Comparison of ENCODE assay signal across 24 cellular contexts in the genomic region with DNA sequence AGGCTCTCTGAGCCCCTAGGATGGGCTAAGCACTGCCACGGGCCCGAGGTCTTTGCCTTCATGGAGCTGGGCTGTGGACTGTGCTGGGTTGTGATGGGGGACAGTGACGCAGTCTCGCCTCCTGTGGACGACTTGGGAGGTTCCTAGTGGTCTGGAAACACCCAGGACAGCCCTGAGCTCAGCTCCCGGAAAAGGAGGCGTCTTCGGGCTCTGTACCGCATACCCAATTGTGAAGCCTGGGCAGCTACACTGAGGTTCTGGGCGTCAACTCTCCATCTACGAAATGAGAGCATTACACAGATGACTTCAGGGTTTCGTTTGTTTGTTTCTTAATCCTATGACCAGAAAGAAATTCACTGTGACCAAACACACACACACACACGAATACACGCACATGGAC.
"Had no signal": no experiment of that assay in that cellular context is flagged by ENCODE, and none has a peak within 500 bp of the region (broad histone marks: within the 10 kb centered on the region; RNA-seq: fewer than 3 reads in every experiment).

No MANE protein-coding gene starts in this region.

- H3K27ac Mint-ChIP-seq: memory B cell; natural killer cell treated with Interleukin-12 subunit alpha and Interleukin-12 subunit beta and Interleukin-15 and Interleukin-18, amount 100 ng/mL, for 72 hours; neural progenitor cell; stimulated activated memory B cell treated with anti-CD40 and anti-IgM and Interleukin-4, amounts not matched to agents 10 μg/mL and 1 μg/mL and 100 μg/mL, for 72 hours; stimulated activated naive CD8-positive, alpha-beta T cell treated with anti-CD3 and anti-CD28 coated beads, Interleukin-15, Interleukin-2, amounts not matched to agents 100 ng/mL and 50 ng/mL, for 24 hours had no signal

- H3K4me1 Mint-ChIP-seq: neural progenitor cell had no signal

- H3K27me3 Mint-ChIP-seq: natural killer cell treated with Interleukin-12 subunit alpha and Interleukin-12 subunit beta and Interleukin-15 and Interleukin-18, amount 100 ng/mL, for 72 hours; stimulated activated memory B cell treated with anti-CD40 and anti-IgM and Interleukin-4, amounts not matched to agents 10 μg/mL and 1 μg/mL and 100 μg/mL, for 72 hours; stimulated activated naive CD8-positive, alpha-beta T cell treated with anti-CD3 and anti-CD28 coated beads, Interleukin-15, Interleukin-2, amounts not matched to agents 100 ng/mL and 50 ng/mL, for 24 hours had no signal

- DNase-seq: effector memory CD4-positive, alpha-beta T cell; foreskin fibroblast; glutamatergic neuron; islet precursor cell; left ventricle myocardium inferior; lower lobe of right lung; midbrain; spleen; stimulated activated CD4-positive, alpha-beta T cell treated with anti-CD3 and anti-CD28 coated beads, Interleukin-15, amount 100 ng/mL, for 24 hours; stimulated activated CD4-positive, alpha-beta T cell treated with anti-CD3 and anti-CD28 coated beads, Interleukin-1b, Interleukin-23, amount 100 ng/mL, for 48 hours; stimulated activated CD4-positive, alpha-beta T cell treated with anti-CD3 and anti-CD28 coated beads, Interleukin-4, amount 100 ng/mL, for 24 hours; tibial artery; upper lobe of left lung; uterus had no signal

- H3K4me3 Mint-ChIP-seq: memory B cell; natural killer cell treated with Interleukin-12 subunit alpha and Interleukin-12 subunit beta and Interleukin-15 and Interleukin-18, amount 100 ng/mL, for 72 hours; neural progenitor cell; stimulated activated memory B cell treated with anti-CD40 and anti-IgM and Interleukin-4, amounts not matched to agents 10 μg/mL and 1 μg/mL and 100 μg/mL, for 72 hours; stimulated activated naive CD8-positive, alpha-beta T cell treated with anti-CD3 and anti-CD28 coated beads, Interleukin-15, Interleukin-2, amounts not matched to agents 100 ng/mL and 50 ng/mL, for 24 hours had no signal

- H3K4me2 ChIP-seq: neural progenitor cell had no signal

- H3K9ac ChIP-seq: neural progenitor cell, parathyroid adenoma had no signal

- ATAC-seq: esophagus mucosa; gastroesophageal sphincter; lower lobe of right lung; natural killer cell treated with Interleukin-12 subunit alpha and Interleukin-12 subunit beta and Interleukin-15 and Interleukin-18, amount 100 ng/mL, for 72 hours; sciatic nerve; stimulated activated memory B cell treated with anti-CD40 and anti-IgM and Interleukin-4, amounts not matched to agents 10 μg/mL and 1 μg/mL and 100 μg/mL, for 72 hours had no signal

- H3K27ac ChIP-seq: gastroesophageal sphincter, left ventricle myocardium inferior, lower lobe of right lung, neural progenitor cell, parathyroid adenoma, prostate gland, spleen, tibial artery, upper lobe of left lung, uterus had no signal

- H3K9me3 Mint-ChIP-seq: memory B cell; natural killer cell treated with Interleukin-12 subunit alpha and Interleukin-12 subunit beta and Interleukin-15 and Interleukin-18, amount 100 ng/mL, for 72 hours; neural progenitor cell; stimulated activated memory B cell treated with anti-CD40 and anti-IgM and Interleukin-4, amounts not matched to agents 10 μg/mL and 1 μg/mL and 100 μg/mL, for 72 hours; stimulated activated naive CD8-positive, alpha-beta T cell treated with anti-CD3 and anti-CD28 coated beads, Interleukin-15, Interleukin-2, amounts not matched to agents 100 ng/mL and 50 ng/mL, for 24 hours had no signal

- H3K9me3 ChIP-seq: gastroesophageal sphincter, left ventricle myocardium inferior, lower lobe of right lung, prostate gland, spleen, tibial artery, upper lobe of left lung, uterus had no signal

- H3K79me2 ChIP-seq: parathyroid adenoma had no signal

- H3K27me3 ChIP-seq: gastroesophageal sphincter, neural progenitor cell, spleen, tibial artery, upper lobe of left lung, uterus had no signal

- H2AFZ ChIP-seq: neural progenitor cell, parathyroid adenoma had no signal

- H3K36me3 Mint-ChIP-seq: memory B cell; natural killer cell treated with Interleukin-12 subunit alpha and Interleukin-12 subunit beta and Interleukin-15 and Interleukin-18, amount 100 ng/mL, for 72 hours; neural progenitor cell; stimulated activated memory B cell treated with anti-CD40 and anti-IgM and Interleukin-4, amounts not matched to agents 10 μg/mL and 1 μg/mL and 100 μg/mL, for 72 hours had no signal

- H3K4me1 ChIP-seq: gastroesophageal sphincter, left ventricle myocardium inferior, lower lobe of right lung, parathyroid adenoma, prostate gland, spleen, tibial artery, upper lobe of left lung, uterus had no signal

- H3K4me3 ChIP-seq: gastroesophageal sphincter, left ventricle myocardium inferior, lower lobe of right lung, neural progenitor cell, prostate gland, spleen, tibial artery, upper lobe of left lung, uterus had no signal

- H3K36me3 ChIP-seq: gastroesophageal sphincter, left ventricle myocardium inferior, lower lobe of right lung, neural progenitor cell, prostate gland, spleen, tibial artery, upper lobe of left lung, uterus had no signal
